20 cellular contexts compared by ENCODE assay signal in genomic region chr6:85637579-85637978, GRCh38. TPM values are rescaled to one million over a fixed set of nuclear protein-coding genes. Genes with fewer than 3 reads are reported as not detected.
DNase-seq lines count a peak whose midpoint lies in the region; ATAC-seq and TF ChIP-seq lines count a peak whose summit lies in the region.
"Had no signal": no experiment of that assay in that cellular context is flagged by ENCODE, and none has a peak within 500 bp of the region (broad histone marks: within the 10 kb centered on the region; RNA-seq: fewer than 3 reads in every experiment).

No MANE protein-coding gene starts in this region.

- no peak overlapping the region for H3K4me3 ChIP-seq in CD4-positive, alpha-beta memory T cell (ENCODE audit: low read length in 2 of 2)
- no peak overlapping the region for H3K4me3 ChIP-seq in OCI-LY7 (ENCODE audit: low read depth, low read length, poor library complexity, severe bottlenecking)
- H3K4me3 ChIP-seq: SJSA1 had no signal

- peak overlapping the region; percentile 2 for H3K27ac Mint-ChIP-seq in activated CD4-positive, alpha-beta T cell treated with anti-CD3 and anti-CD28 coated beads, Interleukin-2, amount 10 ng/mL, durations not matched to agents 7 days and 5 days
- peak overlapping the region in 5 of 7 donors; percentile 3 to 73 (median 53) for H3K27ac Mint-ChIP-seq in CD4-positive, alpha-beta memory T cell
- no peak overlapping the region for H3K27ac Mint-ChIP-seq in endothelial cell (ENCODE audit: unreplicated experiment)
- H3K27ac Mint-ChIP-seq: activated CD4-positive, alpha-beta T cell treated with anti-CD3 and anti-CD28 coated beads, Interleukin-2, amount 10 ng/mL, durations not matched to agents 24 days and 14 days; activated T-helper 1 cell treated with anti-CD3 and anti-CD28 coated beads, Interleukin-12 subunit alpha, Interleukin-12 subunit beta, Interleukin-2, Interleukin-4 antibody, amounts not matched to agents 30 ng/mL and 10 ng/mL and 1 ng/mL, durations not matched to agents 14 hours and 24 hours and 36 hours had no signal

- TF ChIP-seq CTCF in OCI-LY7 (conservative IDR thresholded peaks at IDR 0.05; ENCODE audit: low read length) (no peak), endothelial cell (IDR thresholded peaks at IDR 0.05; ENCODE audit: unreplicated experiment) (no peak)

- POLR2A ChIA-PET in activated CD4-positive, alpha-beta T cell treated with anti-CD3 and anti-CD28 coated beads, Interleukin-2, amount 10 ng/mL, durations not matched to agents 7 days and 5 days (lab: Charles Lee): no interaction called here
- POLR2A ChIA-PET in CD4-positive, alpha-beta memory T cell (lab: Charles Lee; ENCODE audit: partially characterized antibody): interaction anchor here (1.2 to 14.8 kb wide), 3 partner anchors 10 to 43 kb away, joined by 4 to 1033 read pairs (median 156); partner anchors contain the start of gene SNX14
- POLR2A ChIA-PET in OCI-LY7 (lab: Charles Lee): interaction anchor here (4.8 to 12.7 kb wide), 2 partner anchors 38 to 42 kb away, joined by 36 to 362 read pairs; partner anchors contain the start of gene SNX14

- no peak overlapping the region for H3K27ac ChIP-seq in CD4-positive, alpha-beta memory T cell (ENCODE audit: low read depth, low read length)
- H3K27ac ChIP-seq in OCI-LY7 (ENCODE audit: low read depth, low read length, poor library complexity, severe bottlenecking): no peak overlapping the region
- no peak overlapping the region for H3K27ac ChIP-seq in substantia nigra (ENCODE audit: low read depth, low read length, poor library complexity, severe bottlenecking)
- H3K27ac ChIP-seq: SJSA1 had no signal

- H3K79me2 ChIP-seq in OCI-LY7 (ENCODE audit: insufficient read depth, low read depth, low read length): peaks cover 99% of the 10 kb centered on the region

- peaks cover 59% of the 10 kb centered on the region for H3K4me1 Mint-ChIP-seq in activated CD4-positive, alpha-beta T cell treated with anti-CD3 and anti-CD28 coated beads, Interleukin-2, amount 10 ng/mL, durations not matched to agents 7 days and 5 days
- peaks cover 46 to 76% (median 56%) of the 10 kb centered on the region in 4 donors for H3K4me1 Mint-ChIP-seq in CD4-positive, alpha-beta memory T cell
- H3K4me1 Mint-ChIP-seq in endothelial cell (ENCODE audit: unreplicated experiment): peaks cover 24% of the 10 kb centered on the region

- no peaks in the 10 kb centered on the region for H3K27me3 Mint-ChIP-seq in activated CD4-positive, alpha-beta T cell treated with anti-CD3 and anti-CD28 coated beads, Interleukin-2, amount 10 ng/mL, durations not matched to agents 7 days and 5 days
- no peaks in the 10 kb centered on the region for H3K27me3 Mint-ChIP-seq in CD4-positive, alpha-beta memory T cell
- peaks cover 8% of the 10 kb centered on the region for H3K27me3 Mint-ChIP-seq in endothelial cell (ENCODE audit: unreplicated experiment)
- H3K27me3 Mint-ChIP-seq: activated CD4-positive, alpha-beta T cell treated with anti-CD3 and anti-CD28 coated beads, Interleukin-2, amount 10 ng/mL, durations not matched to agents 24 days and 14 days had no signal

- ATAC-seq in HG02840 (IDR thresholded peaks at IDR 0.05; ENCODE audit: low FRiP score, unreplicated experiment): no peak
- ATAC-seq: PC-3 had no signal

- no peak for DNase-seq in activated CD4-positive, alpha-beta T cell treated with anti-CD3 and anti-CD28 coated beads, Interleukin-2, amount 10 ng/mL, durations not matched to agents 7 days and 5 days
- no peak for DNase-seq in activated CD4-positive, alpha-beta T cell treated with anti-CD3 and anti-CD28 coated beads, Interleukin-2, amount 50 U/mL, for 1 hour
- DNase-seq in CD4-positive, alpha-beta memory T cell: no peak
- DNase-seq in OCI-LY7 (ENCODE audit: low spot score): no peak
- no peak for DNase-seq in endothelial cell (ENCODE audit: low spot score)
- DNase-seq in substantia nigra (lab: John Stamatoyannopoulos, UW): no peak
- DNase-seq in KBM-7: no peak
- DNase-seq: activated CD4-positive, alpha-beta T cell treated with anti-CD3 and anti-CD28 coated beads, Interleukin-2, amount 10 ng/mL, durations not matched to agents 24 days and 14 days; aorta; foreskin fibroblast; kidney glomerular epithelial cell; mesendoderm; MV-4-11; NCI-H2029 treated with DMSO at 0.1 percent for 48 hours; NCI-H510A treated with DMSO at 0.1 percent for 48 hours; PC-3; retina had no signal

- peaks cover 79% of the 10 kb centered on the region for H3K36me3 Mint-ChIP-seq in activated CD4-positive, alpha-beta T cell treated with anti-CD3 and anti-CD28 coated beads, Interleukin-2, amount 10 ng/mL, durations not matched to agents 7 days and 5 days (ENCODE audit: low read depth)
- H3K36me3 Mint-ChIP-seq in CD4-positive, alpha-beta memory T cell: peaks cover 62 to 83% of the 10 kb centered on the region in 2 donors
- H3K36me3 Mint-ChIP-seq in endothelial cell (ENCODE audit: low read depth, unreplicated experiment): peaks cover 54% of the 10 kb centered on the region

- H3K36me3 ChIP-seq in CD4-positive, alpha-beta memory T cell (ENCODE audit: insufficient read depth, low read length): peaks cover 58% of the 10 kb centered on the region
- peaks cover 97% of the 10 kb centered on the region for H3K36me3 ChIP-seq in OCI-LY7 (ENCODE audit: insufficient read depth, low read length)

- H3K27me3 ChIP-seq in CD4-positive, alpha-beta memory T cell (ENCODE audit: insufficient read depth, low read length): no peaks in the 10 kb centered on the region
- H3K27me3 ChIP-seq: SJSA1 had no signal

- no peaks in the 10 kb centered on the region for H3K9me3 ChIP-seq in CD4-positive, alpha-beta memory T cell (ENCODE audit: control insufficient read depth in 1 of 2, low read length in 2 of 2)
- H3K9me3 ChIP-seq in OCI-LY7 (ENCODE audit: low read length): no peaks in the 10 kb centered on the region

- BruUV-seq in OCI-LY7 (replicated peaks; lab: Mats Ljungman, UMichigan): no TSS peak

- peak overlapping the region; percentile 23; the same call in 1 of the 2 replicates for H3K4me2 ChIP-seq in OCI-LY7 (ENCODE audit: low read length)

- intact Hi-C loops in CD4-positive, alpha-beta memory T cell (cut with micrococcal nuclease): no loop called here
- intact Hi-C loops in OCI-LY7 (cut with micrococcal nuclease; ENCODE audit: unreplicated experiment): no loop called here

- H3K9me3 Mint-ChIP-seq in activated CD4-positive, alpha-beta T cell treated with anti-CD3 and anti-CD28 coated beads, Interleukin-2, amount 10 ng/mL, durations not matched to agents 7 days and 5 days: no peaks in the 10 kb centered on the region
- H3K9me3 Mint-ChIP-seq in CD4-positive, alpha-beta memory T cell: no peaks in the 10 kb centered on the region
- H3K9me3 Mint-ChIP-seq in endothelial cell (ENCODE audit: unreplicated experiment): no peaks in the 10 kb centered on the region
- H3K9me3 Mint-ChIP-seq: activated CD4-positive, alpha-beta T cell treated with anti-CD3 and anti-CD28 coated beads, Interleukin-2, amount 10 ng/mL, durations not matched to agents 24 days and 14 days; activated T-helper 1 cell treated with anti-CD3 and anti-CD28 coated beads, Interleukin-12 subunit alpha, Interleukin-12 subunit beta, Interleukin-2, Interleukin-4 antibody, amounts not matched to agents 30 ng/mL and 10 ng/mL and 1 ng/mL, durations not matched to agents 14 hours and 24 hours and 36 hours had no signal

- H3K9me2 ChIP-seq in OCI-LY7 (ENCODE audit: insufficient read depth, low read length): no peaks in the 10 kb centered on the region

- in situ Hi-C loops in KBM-7 (cut with MboI; ENCODE audit: low pct_unique_long_range_greater_than_20kb, low sequenced_read_pairs): no loop called here

- no peak overlapping the region for H3K4me3 Mint-ChIP-seq in activated CD4-positive, alpha-beta T cell treated with anti-CD3 and anti-CD28 coated beads, Interleukin-2, amount 10 ng/mL, durations not matched to agents 7 days and 5 days
- H3K4me3 Mint-ChIP-seq in CD4-positive, alpha-beta memory T cell: peak overlapping the region in 3 of 8 donors; percentile 6 to 15 (median 13)
- H3K4me3 Mint-ChIP-seq in endothelial cell (ENCODE audit: unreplicated experiment): peak overlapping the region; percentile 9

- H3K4me1 ChIP-seq in CD4-positive, alpha-beta memory T cell (ENCODE audit: insufficient read depth, low read length): peaks cover 45% of the 10 kb centered on the region
- H3K4me1 ChIP-seq in OCI-LY7 (ENCODE audit: insufficient read depth, low read length, poor library complexity, severe bottlenecking): peaks cover 36% of the 10 kb centered on the region

- CTCF ChIA-PET in activated CD4-positive, alpha-beta T cell treated with anti-CD3 and anti-CD28 coated beads, Interleukin-2, amount 10 ng/mL, durations not matched to agents 7 days and 5 days (lab: Charles Lee): interaction anchor here (1.4 kb wide), 1 partner anchor 18 kb away, joined by 3 read pairs; no protein-coding TSS in a partner anchor
- CTCF ChIA-PET in CD4-positive, alpha-beta memory T cell (lab: Charles Lee; ENCODE audit: partially characterized antibody): interaction anchor here (4.0 kb wide), 1 partner anchor 45 kb away, joined by 17 read pairs; the partner anchor contains the start of gene SNX14
- CTCF ChIA-PET in OCI-LY7 (lab: Charles Lee; ENCODE audit: unreplicated experiment): no interaction called here

- peaks cover 73% of the 10 kb centered on the region for H4K20me1 ChIP-seq in OCI-LY7 (ENCODE audit: insufficient read depth, low read length)

- no peak overlapping the region for H2AFZ ChIP-seq in OCI-LY7 (ENCODE audit: low read length)

RNA-seq across cellular contexts. Expression of gene SYNCRIP, which starts 5.1 kb away (rescaled TPM):
- total RNA-seq in activated CD4-positive, alpha-beta T cell treated with anti-CD3 and anti-CD28 coated beads, Interleukin-2, amount 10 ng/mL, durations not matched to agents 7 days and 5 days: 100 to 1,000 TPM; 111 to 118 TPM
- total RNA-seq in CD4-positive, alpha-beta memory T cell: 10 to 100 TPM; 81.4 to 84.3 TPM
- polyA plus RNA-seq in CD4-positive, alpha-beta memory T cell: 10 to 100 TPM; 52.1 to 94.1 TPM
- 73.5 and 80.9 TPM in 2 replicates for total RNA-seq in OCI-LY7 (2014; rRNA removed; shearing (Covaris generic))
- 167 and 188 TPM in 2 replicates for total RNA-seq in OCI-LY7 (2022)
- total RNA-seq in endothelial cell (ENCODE audit: unreplicated experiment): 96.8 TPM

RNA-seq across cellular contexts. Expression of gene SNX14, which starts 43.9 kb away (rescaled TPM):
- total RNA-seq in activated CD4-positive, alpha-beta T cell treated with anti-CD3 and anti-CD28 coated beads, Interleukin-2, amount 10 ng/mL, durations not matched to agents 7 days and 5 days: 10 to 100 TPM; 29.1 to 49.0 TPM
- 10 to 100 TPM; 63.0 to 70.3 TPM for total RNA-seq in CD4-positive, alpha-beta memory T cell
- polyA plus RNA-seq in CD4-positive, alpha-beta memory T cell: 10 to 100 TPM; 42.6 to 58.7 TPM
- 73.4 and 86.0 TPM in 2 replicates for total RNA-seq in OCI-LY7 (2014; rRNA removed; shearing (Covaris generic))
- 70.1 and 75.3 TPM in 2 replicates for total RNA-seq in OCI-LY7 (2022)
- 121 TPM for total RNA-seq in endothelial cell (ENCODE audit: unreplicated experiment)
